ENCODE assay signal across 11 cellular contexts in genomic region chr2:202037086-202037485, GRCh38. TPM values are rescaled to one million over a fixed set of nuclear protein-coding genes. Genes with fewer than 3 reads are reported as not detected.
DNase-seq lines count a peak whose midpoint lies in the region; ATAC-seq and TF ChIP-seq lines count a peak whose summit lies in the region.
"Had no signal": no experiment of that assay in that cellular context is flagged by ENCODE, and none has a peak within 500 bp of the region (broad histone marks: within the 10 kb centered on the region; RNA-seq: fewer than 3 reads in every experiment).

No MANE protein-coding gene starts in this region.

- peak overlapping the region; percentile 36 for H2AFZ ChIP-seq in ACC112 (ENCODE audit: low read length, unreplicated experiment)

- peak overlapping the region; percentile 80 for H3K4me3 ChIP-seq in ACC112 (ENCODE audit: low read depth, low read length)
- peak overlapping the region; percentile 81 for H3K4me3 ChIP-seq in HFF-Myc (replicated peaks; ENCODE audit: low read depth, low read length)
- peak overlapping the region; percentile 92 for H3K4me3 ChIP-seq in ectodermal cell (ENCODE audit: insufficient read depth, low read depth, low read length)
- H3K4me3 ChIP-seq in muscle layer of duodenum (ENCODE audit: low read depth in 1 of 2, low read length in 2 of 2), result peak overlapping the region; percentile 79 to 83

- DNase-seq in HFF-Myc (ENCODE audit: extremely low read depth, low read depth) (no peak), HPDE6-E6E7 (ENCODE audit: extremely low spot score) (no peak), T-helper 9 cell (no peak), SK-N-DZ (ENCODE audit: low spot score) (no peak)
- DNase-seq: CD4-positive, CD25-positive, alpha-beta regulatory T cell; effector memory CD8-positive, alpha-beta T cell; NCI-H526 had no signal

- H3K4me1 ChIP-seq in ACC112 (ENCODE audit: control insufficient read depth, insufficient read depth, low read length, unreplicated experiment) (peaks cover 28% of the 10 kb centered on the region), ectodermal cell (ENCODE audit: control insufficient read depth, insufficient read depth, low read length) (peaks cover 12% of the 10 kb centered on the region), muscle layer of duodenum (ENCODE audit: control insufficient read depth in 1 of 2, insufficient read depth in 2 of 2, low read length in 2 of 2) (peaks cover 0 to 10% of the 10 kb centered on the region in 2 donors)

- no peaks in the 10 kb centered on the region for H3K36me3 ChIP-seq in ACC112 (ENCODE audit: insufficient read depth, low read length)
- peaks cover 20% of the 10 kb centered on the region for H3K36me3 ChIP-seq in ectodermal cell (ENCODE audit: control insufficient read depth, insufficient read depth, low read length)
- peaks cover 0 to 7% of the 10 kb centered on the region in 2 donors for H3K36me3 ChIP-seq in muscle layer of duodenum (ENCODE audit: control insufficient read depth in 1 of 2, insufficient read depth in 2 of 2, low read length in 2 of 2)

- no peak for TF ChIP-seq CTCF in HFF-Myc (IDR thresholded peaks at IDR 0.05; ENCODE audit: low read depth, low read length, missing control alignments)

- 4 to 6% methylated on average over 7 of the region's 7 CpGs for WGBS in ectodermal cell, 2 experiments

- no peaks in the 10 kb centered on the region for H3K9me3 ChIP-seq in ectodermal cell (ENCODE audit: control insufficient read depth, low read length)
- no peaks in the 10 kb centered on the region for H3K9me3 ChIP-seq in muscle layer of duodenum (ENCODE audit: control insufficient read depth in 1 of 2, low read length in 2 of 2)

- no peak overlapping the region for H3K27ac ChIP-seq in ACC112 (ENCODE audit: low read depth, low read length)
- H3K27ac ChIP-seq in ectodermal cell (ENCODE audit: insufficient read depth, low read depth, low read length, poor library complexity, severe bottlenecking), result peak overlapping the region; percentile 80
- peak overlapping the region; percentile 82 for H3K27ac ChIP-seq in muscle layer of duodenum (ENCODE audit: low read length)

- no peak for ATAC-seq in HG03521 (IDR thresholded peaks at IDR 0.05; ENCODE audit: unreplicated experiment)
- ATAC-seq: effector memory CD8-positive, alpha-beta T cell had no signal

- H3K27me3 ChIP-seq in ACC112 (ENCODE audit: insufficient read depth, low read length), result peaks cover 4% of the 10 kb centered on the region; the same call in 1 of the 2 replicates
- H3K27me3 ChIP-seq in ectodermal cell (ENCODE audit: control insufficient read depth, insufficient read depth, low read length, poor library complexity, severe bottlenecking), result no peaks in the 10 kb centered on the region
- H3K27me3 ChIP-seq in muscle layer of duodenum (ENCODE audit: low read depth, low read length), result no peaks in the 10 kb centered on the region

- peaks cover 11% of the 10 kb centered on the region for H3K79me2 ChIP-seq in ACC112 (ENCODE audit: control insufficient read depth, insufficient read depth, low read length, unreplicated experiment)

RNA-seq across cellular contexts. Expression of gene FZD7, which starts 3.4 kb away (rescaled TPM):
- 229 TPM for polyA plus RNA-seq in ectodermal cell (2013, experiment 1 of 4)
- polyA plus RNA-seq in ectodermal cell (2013, experiment 2 of 4), result 222 TPM
- 189 TPM for polyA plus RNA-seq in ectodermal cell (2013, experiment 3 of 4)
- 191 TPM for polyA plus RNA-seq in ectodermal cell (2013, experiment 4 of 4)
- polyA plus RNA-seq in SK-N-DZ (2014; cell fraction: cytosol; rRNA removed), result 0.12 TPM in 1 of 2 replicates, not detected in the other
- 0.16 and 0.24 TPM in 2 replicates for polyA plus RNA-seq in SK-N-DZ (2014; cell fraction: nucleus; rRNA removed)

RNA-seq across cellular contexts. Expression of gene KIAA2012, which starts 36.0 kb away (rescaled TPM):
- polyA plus RNA-seq in ectodermal cell (2013, experiment 1 of 4), result not detected
- 0.12 TPM for polyA plus RNA-seq in ectodermal cell (2013, experiment 2 of 4)
- 0.11 TPM for polyA plus RNA-seq in ectodermal cell (2013, experiment 3 of 4)
- 0.08 TPM for polyA plus RNA-seq in ectodermal cell (2013, experiment 4 of 4)
- not detected in 2 replicates for polyA plus RNA-seq in SK-N-DZ (2014; cell fraction: cytosol; rRNA removed)
- polyA plus RNA-seq in SK-N-DZ (2014; cell fraction: nucleus; rRNA removed), result not detected in 2 replicates
- polyA plus RNA-seq: CD4-positive, CD25-positive, alpha-beta regulatory T cell had no signal
